In the genomic region with DNA sequence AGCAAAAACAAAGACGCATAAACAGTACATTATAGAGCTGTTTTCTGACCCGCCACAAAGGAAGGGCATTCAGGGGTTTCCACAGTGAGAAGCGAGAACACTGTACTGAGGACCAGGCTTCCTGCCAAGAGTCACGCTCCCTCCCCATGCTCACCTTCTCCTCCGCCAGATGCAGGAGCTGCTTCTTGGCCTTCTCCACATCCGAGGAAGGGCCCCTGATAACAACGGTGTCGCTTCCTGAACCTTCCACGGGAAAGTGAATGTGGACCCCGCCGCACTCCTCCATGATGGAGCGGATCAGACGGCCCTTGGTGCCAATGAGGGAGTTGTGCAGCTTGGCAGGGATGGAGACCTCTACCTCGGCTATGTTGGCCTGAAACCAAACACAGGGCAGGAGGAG, we compare ENCODE assay signal across 21 cellular contexts. TPM values are rescaled to one million over a fixed set of nuclear protein-coding genes. Genes with fewer than 3 reads are reported as not detected.
DNase-seq lines count a peak whose midpoint lies in the region; ATAC-seq, FAIRE-seq and TF ChIP-seq lines count a peak whose summit lies in the region.
"Had no signal": no experiment of that assay in that cellular context is flagged by ENCODE, and none has a peak within 500 bp of the region (broad histone marks: within the 10 kb centered on the region; RNA-seq: fewer than 3 reads in every experiment).

No MANE protein-coding gene starts in this region.

- in situ Hi-C loops in K562 (cut with MboI) = no loop called here

- DNase-seq in Right ventricle myocardium inferior (ENCODE audit: missing footprints) (peak; percentile 31), left ventricle myocardium inferior (no peak), K562 (ENCODE audit: extremely low read depth in 1 of 4, low spot score in 3 of 4) (no peak), nephron progenitor cell (no peak), HK-2 (ENCODE audit: unreplicated experiment) (no peak)
- DNase-seq: CD8-positive, alpha-beta memory T cell; GOT3; NCI-H1105 treated with DMSO at 0.1 percent for 48 hours; NCI-H1694; NCI-H2081 treated with DMSO at 0.1 percent for 48 hours; NCI-H446; NCI-H526; Peyer's patch had no signal

- no peak overlapping the region for H2AFZ ChIP-seq in K562 (ENCODE audit: low read depth, low read length)

- CTCF ChIA-PET in K562 (lab: Yijun Ruan, JAX; ENCODE audit: low intra/inter-chr PET ratio) = no interaction called here

- H3K4me3 ChIP-seq in left ventricle myocardium inferior = no peak overlapping the region
- H3K4me3 ChIP-seq in K562 = no peak overlapping the region
- H3K4me3 ChIP-seq: Peyer's patch, SJSA1 had no signal

- no peaks in the 10 kb centered on the region for H3K27me3 Mint-ChIP-seq in nephron progenitor cell (ENCODE audit: low read depth, poor library complexity)
- H3K27me3 Mint-ChIP-seq: CD8-positive, alpha-beta memory T cell had no signal

- no peak for TF ChIP-seq POLR2A in K562 (conservative IDR thresholded peaks at IDR 0.05)

- no peak for TF ChIP-seq RAD21 in K562 (CRISPR knock-in tag; conservative IDR thresholded peaks at IDR 0.05 in 1 of 2, IDR thresholded peaks at IDR 0.05 in 1 of 2)

- H3K36me3 ChIP-seq in left ventricle myocardium inferior = peaks cover 99% of the 10 kb centered on the region
- H3K36me3 ChIP-seq in K562 (ENCODE audit: control insufficient read depth, insufficient read depth, low read length) = peaks cover 91% of the 10 kb centered on the region; the same call in 2 of the 3 replicates

- H4K20me1 ChIP-seq in K562 (replicated peaks; ENCODE audit: control insufficient read depth, insufficient read depth, low read length) = no peaks in the 10 kb centered on the region

- no peaks in the 10 kb centered on the region for H3K4me1 Mint-ChIP-seq in nephron progenitor cell

- FAIRE-seq in K562 (lab: Jason Lieb, UNC) = no peak
- FAIRE-seq: A204.1, G401.6, GM18507 had no signal

- TF ChIP-seq CTCF in left ventricle myocardium inferior (IDR thresholded peaks at IDR 0.05; ENCODE audit: borderline replicate concordance) (no peak), K562 (IDR thresholded peaks at IDR 0.05 in 2 of 3, conservative IDR thresholded peaks at IDR 0.05 in 1 of 3; ENCODE audit: insufficient read depth in 2 of 3, low read depth in 1 of 3, low read length in 3 of 3) (no peak), nephron progenitor cell (IDR thresholded peaks at IDR 0.05) (no peak)

- no peaks in the 10 kb centered on the region for H3K79me2 ChIP-seq in K562 (ENCODE audit: control insufficient read depth, insufficient read depth, low read length)

- peak overlapping the region; percentile 89 for H3K27ac Mint-ChIP-seq in nephron progenitor cell
- H3K27ac Mint-ChIP-seq: CD8-positive, alpha-beta memory T cell had no signal

- no peak overlapping the region for H3K9ac ChIP-seq in K562 (ENCODE audit: insufficient read depth in 1 of 2, low read depth in 2 of 2, low read length in 2 of 2)
- H3K9ac ChIP-seq: KMS-11 had no signal

- no peak overlapping the region for H3K4me2 ChIP-seq in K562 (ENCODE audit: insufficient read depth, low read length)
- H3K4me2 ChIP-seq: KMS-11 had no signal

- H3K4me3 Mint-ChIP-seq in nephron progenitor cell = no peak overlapping the region
- H3K4me3 Mint-ChIP-seq: CD8-positive, alpha-beta memory T cell had no signal

- H3K9me1 ChIP-seq in K562 (ENCODE audit: control insufficient read depth, insufficient read depth, low read length) = no peaks in the 10 kb centered on the region

- no peaks in the 10 kb centered on the region for H3K27me3 ChIP-seq in left ventricle myocardium inferior (ENCODE audit: low read depth)
- H3K27me3 ChIP-seq in K562 (ENCODE audit: control insufficient read depth in 2 of 2, insufficient read depth in 2 of 2, low read length in 2 of 2) = no peaks in the 10 kb centered on the region
- H3K27me3 ChIP-seq: Peyer's patch, SJSA1 had no signal

- 98% methylated on average over 6 of the region's 14 CpGs for WGBS in K562 (ENCODE audit: insufficient coverage, low coverage, missing lambda C conversion rate)

- no peaks in the 10 kb centered on the region for H3K9me3 ChIP-seq in left ventricle myocardium inferior (replicated peaks)
- no peaks in the 10 kb centered on the region for H3K9me3 ChIP-seq in K562 (replicated peaks; ENCODE audit: control insufficient read depth, insufficient read depth, low read depth, low read length)
- H3K9me3 ChIP-seq: Peyer's patch, SJSA1 had no signal

- H3K9me3 Mint-ChIP-seq in nephron progenitor cell = no peaks in the 10 kb centered on the region
- H3K9me3 Mint-ChIP-seq: CD8-positive, alpha-beta memory T cell had no signal

- H3K4me1 ChIP-seq in left ventricle myocardium inferior (no peaks in the 10 kb centered on the region), K562 (replicated peaks in 1 of 2; ENCODE audit: control insufficient read depth in 2 of 2, insufficient read depth in 2 of 2, low read length in 2 of 2) (no peaks in the 10 kb centered on the region; a peak in 1 of 5 replicates)
- H3K4me1 ChIP-seq: Peyer's patch, SJSA1 had no signal

- no TSS peak for BruUV-seq in K562 (replicated peaks; lab: Mats Ljungman, UMichigan)

- intact Hi-C loops in Right ventricle myocardium inferior (cut with DNase I) = no loop called here
- intact Hi-C loops in left ventricle myocardium inferior (cut with micrococcal nuclease) = no loop called here
- intact Hi-C loops in K562 (cut with micrococcal nuclease) = no loop called here

- H3K36me3 Mint-ChIP-seq in nephron progenitor cell (ENCODE audit: low read depth) = peaks cover 90% of the 10 kb centered on the region

- TF ChIP-seq EP300 in K562 (IDR thresholded peaks at IDR 0.05; ENCODE audit: low read length) = no peak

- POLR2A ChIA-PET in K562 (lab: Yijun Ruan, JAX) = interaction anchor here (0.5 to 0.8 kb wide), 3 partner anchors 13 to 27 kb away, joined by 3 read pairs; no protein-coding TSS in a partner anchor

- H3K27ac ChIP-seq in left ventricle myocardium inferior (replicated peaks) = no peak overlapping the region
- H3K27ac ChIP-seq in K562 (ENCODE audit: extremely low read depth, low read depth, low read length) = no peak overlapping the region
- H3K27ac ChIP-seq: C4-2B, KMS-11, Peyer's patch, SJSA1 had no signal

- ATAC-seq in Right ventricle myocardium inferior (no peak), K562 (no peak), HG02623 (IDR thresholded peaks at IDR 0.05; ENCODE audit: unreplicated experiment) (no peak), SK-N-SH treated with all-trans-retinoic acid at 6 μM for 48 hours (no peak)

TF ChIP-seq in K562, 482 proteins besides CTCF, POLR2A, EP300 and RAD21 (continues in another document):
- TF ChIP-seq CREB1 (IDR thresholded peaks at IDR 0.05) (no peak), CREB1 (CRISPR knock-in tag; IDR thresholded peaks at IDR 0.05) (no peak), SIRT6 (IDR thresholded peaks at IDR 0.05; ENCODE audit: low read depth, low read length) (peak; percentile 7), ZNF764 (CRISPR knock-in tag; IDR thresholded peaks at IDR 0.05; ENCODE audit: low read depth) (no peak)
- TF ChIP-seq, protein P1, sequence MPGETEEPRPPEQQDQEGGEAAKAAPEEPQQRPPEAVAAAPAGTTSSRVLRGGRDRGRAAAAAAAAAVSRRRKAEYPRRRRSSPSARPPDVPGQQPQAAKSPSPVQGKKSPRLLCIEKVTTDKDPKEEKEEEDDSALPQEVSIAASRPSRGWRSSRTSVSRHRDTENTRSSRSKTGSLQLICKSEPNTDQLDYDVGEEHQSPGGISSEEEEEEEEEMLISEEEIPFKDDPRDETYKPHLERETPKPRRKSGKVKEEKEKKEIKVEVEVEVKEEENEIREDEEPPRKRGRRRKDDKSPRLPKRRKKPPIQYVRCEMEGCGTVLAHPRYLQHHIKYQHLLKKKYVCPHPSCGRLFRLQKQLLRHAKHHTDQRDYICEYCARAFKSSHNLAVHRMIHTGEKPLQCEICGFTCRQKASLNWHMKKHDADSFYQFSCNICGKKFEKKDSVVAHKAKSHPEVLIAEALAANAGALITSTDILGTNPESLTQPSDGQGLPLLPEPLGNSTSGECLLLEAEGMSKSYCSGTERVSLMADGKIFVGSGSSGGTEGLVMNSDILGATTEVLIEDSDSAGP (CRISPR knock-in tag; IDR thresholded peaks at IDR 0.05) = no peak

TF ChIP-seq in SK-N-SH treated with all-trans-retinoic acid at 6 μM for 48 hours, 23 proteins besides CTCF, POLR2A, EP300 and RAD21 (continues in another document):
- TF ChIP-seq ZNF8 (CRISPR knock-in tag; IDR thresholded peaks at IDR 0.05) (no peak), TCF4 (CRISPR knock-in tag; IDR thresholded peaks at IDR 0.05; ENCODE audit: borderline replicate concordance) (no peak), ZNF70 (CRISPR knock-in tag; IDR thresholded peaks at IDR 0.05) (no peak), SNAI2 (CRISPR knock-in tag; IDR thresholded peaks at IDR 0.05) (no peak)

RNA-seq across cellular contexts. Expression of a gene that starts 53.8 kb away (rescaled TPM):
- total RNA-seq in Right ventricle myocardium inferior (0.81 TPM), left ventricle myocardium inferior (0.80 TPM), K562 (2014; rRNA removed) (1.3 and 1.7 TPM in 2 replicates), K562 (2014; rRNA removed; fragmentation: Illumina TruSeq; extraction: Trizol) (0.67 and 0.91 TPM in 2 replicates), K562 (2015; rRNA removed; fragmentation: Illumina TruSeq; extraction: Trizol) (1.1 TPM in 2 replicates), K562 (2021) (4.1 and 5.1 TPM in 2 replicates)
- total RNA-seq in K562 (2011; cell fraction: chromatin; rRNA removed; ENCODE audit: low replicate concordance) = 12.7 and 25.7 TPM in 2 replicates
- total RNA-seq in K562 (2011; cell fraction: nucleolus; rRNA removed) = 12.8 and 13.2 TPM in 2 replicates
- total RNA-seq in K562 (2011; cell fraction: nucleoplasm; rRNA removed) = 13.3 and 13.8 TPM in 2 replicates
- polyA plus RNA-seq in K562 (2011; rRNA removed) (0.59 and 0.81 TPM in 2 replicates), K562 (2014; fragmentation: Illumina TruSeq; extraction: Trizol) (1.9 and 3.2 TPM in 2 replicates), K562 (2014; fragmentation: Nextera tagmentation; extraction: Ambion mirVana) (under 1 TPM; 0.28 to 0.46 TPM), K562 (2014; rRNA removed) (1.9 and 2.9 TPM in 2 replicates)
- 1.0 and 2.4 TPM in 2 replicates for polyA plus RNA-seq in K562 (2011; cell fraction: cytosol; rRNA removed)
- 2.5 and 4.8 TPM in 2 replicates for polyA plus RNA-seq in K562 (2011; cell fraction: nucleus; rRNA removed)
- 1.6 and 2.3 TPM in 2 replicates for polyA plus RNA-seq in K562 (2012)
- polyA minus RNA-seq in K562 (2011; rRNA and poly(A)+ RNA removed) = 0.75 and 1.7 TPM in 2 replicates
- polyA minus RNA-seq in K562 (2011; cell fraction: cytosol; rRNA and poly(A)+ RNA removed) = 3.9 and 4.2 TPM in 2 replicates
- 2.3 and 3.2 TPM in 2 replicates for polyA minus RNA-seq in K562 (2011; cell fraction: nucleus; rRNA and poly(A)+ RNA removed)
- polyA plus RNA-seq: CD8-positive, alpha-beta memory T cell had no signal
